ENCODE assay signal across 16 cellular contexts in genomic region chr9:104746285-104746684, GRCh38. TPM values are rescaled to one million over a fixed set of nuclear protein-coding genes. Genes with fewer than 3 reads are reported as not detected.
DNase-seq lines count a peak whose midpoint lies in the region; ATAC-seq, FAIRE-seq and TF ChIP-seq lines count a peak whose summit lies in the region.
"Had no signal": no experiment of that assay in that cellular context is flagged by ENCODE, and none has a peak within 500 bp of the region (broad histone marks: within the 10 kb centered on the region; RNA-seq: fewer than 3 reads in every experiment).

No MANE protein-coding gene starts in this region.

- no peak for TF ChIP-seq POLR2A in A549 (IDR thresholded peaks at IDR 0.05; ENCODE audit: low read length)

- H3K36me3 ChIP-seq in CD8-positive, alpha-beta T cell (ENCODE audit: insufficient read depth, low read length) = no peaks in the 10 kb centered on the region
- H3K36me3 ChIP-seq in PC-9 (ENCODE audit: low read depth) (peaks cover 6% of the 10 kb centered on the region; the same call in 1 of the 2 replicates), hepatocyte (replicated peaks; ENCODE audit: insufficient read depth, low read depth) (no peaks in the 10 kb centered on the region), tibial artery (no peaks in the 10 kb centered on the region)
- H3K36me3 ChIP-seq: right atrium auricular region had no signal

- H3K36me3 Mint-ChIP-seq in CD8-positive, alpha-beta T cell = peaks cover 12% of the 10 kb centered on the region

- intact Hi-C loops in CD8-positive, alpha-beta T cell (cut with DNase I, micrococcal nuclease) = loop anchor here (2.0 to 5.0 kb wide), 6 partner anchors 221 to 651 kb away; partner anchors contain the start of genes SLC44A1 (in 2 of the 2) and SMC2 (in 1 of the 2)
- intact Hi-C loops in PC-9 (cut with micrococcal nuclease; ENCODE audit: unreplicated experiment) (loop anchor here (5.0 to 10.0 kb wide), 2 partner anchors 654 to 949 kb away; partner anchors contain the start of genes SMC2 and TMEM38B), tibial artery (cut with DNase I; ENCODE audit: low total_unique reads) (loop anchor here (10.0 kb wide), 1 partner anchor 651 kb away; the partner anchor contains the start of gene SMC2), sciatic nerve (cut with DNase I) (no loop called here)

- POLR2A ChIA-PET in A549 (lab: Yijun Ruan, JAX) = interaction anchor here (1.2 kb wide), 1 partner anchor 653 kb away, joined by 3 read pairs; no protein-coding TSS in a partner anchor
- POLR2A ChIA-PET in CD8-positive, alpha-beta T cell (lab: Charles Lee) = interaction anchor here (2.8 to 4.3 kb wide), 2 partner anchors 16 to 652 kb away, joined by 16 to 24 read pairs; partner anchors contain the start of genes NIPSNAP3B and SMC2
- POLR2A ChIA-PET in PC-9 (lab: Charles Lee; ENCODE audit: unreplicated experiment) = no interaction called here

- TF ChIP-seq CTCF in A549 (IDR thresholded peaks at IDR 0.05) (no peak), PC-9 (conservative IDR thresholded peaks at IDR 0.05) (no peak), hepatocyte (IDR thresholded peaks at IDR 0.05; ENCODE audit: poor library complexity) (no peak), tibial artery (IDR thresholded peaks at IDR 0.05) (no peak)
- TF ChIP-seq CTCF in CD8-positive, alpha-beta T cell (IDR thresholded peaks at IDR 0.05) = no peak

- H2AFZ ChIP-seq in PC-9 (no peak overlapping the region), hepatocyte (no peak overlapping the region)

- H3K27ac ChIP-seq in A549 (no peak overlapping the region), PC-9 (no peak overlapping the region), hepatocyte (no peak overlapping the region), tibial artery (no peak overlapping the region)
- no peak overlapping the region for H3K27ac ChIP-seq in CD8-positive, alpha-beta T cell (ENCODE audit: low read depth, low read length)

- H4K20me1 ChIP-seq in PC-9 (ENCODE audit: insufficient read depth) (no peaks in the 10 kb centered on the region), hepatocyte (ENCODE audit: insufficient read depth, poor library complexity, severe bottlenecking) (no peaks in the 10 kb centered on the region)

- H3K27me3 Mint-ChIP-seq in CD8-positive, alpha-beta T cell (ENCODE audit: low read depth) = no peaks in the 10 kb centered on the region
- H3K27me3 Mint-ChIP-seq: activated naive CD4-positive, alpha-beta T cell treated with anti-CD3 and anti-CD28 coated beads, Interleukin-2, amount 10 ng/mL, durations not matched to agents 7 days and 5 days had no signal

- H3K4me1 ChIP-seq in A549 = peaks cover 13% of the 10 kb centered on the region; the same call in 2 of the 3 replicates
- peaks cover 6% of the 10 kb centered on the region for H3K4me1 ChIP-seq in CD8-positive, alpha-beta T cell (ENCODE audit: insufficient read depth, low read length)
- peaks cover 19% of the 10 kb centered on the region for H3K4me1 ChIP-seq in PC-9 (replicated peaks; ENCODE audit: insufficient read depth)
- peaks cover 11% of the 10 kb centered on the region for H3K4me1 ChIP-seq in hepatocyte (ENCODE audit: insufficient read depth)
- peaks cover 0 to 24% (median 6%) of the 10 kb centered on the region in 4 donors for H3K4me1 ChIP-seq in tibial artery

- 87% methylated on average over 2 of the region's 2 CpGs for WGBS in A549 (ENCODE audit: missing lambda C conversion rate)
- WGBS in hepatocyte (ENCODE audit: low lambda C conversion rate, missing lambda C conversion rate) = 75% methylated on average over 2 of the region's 2 CpGs

- H3K9me3 ChIP-seq in A549 = no peaks in the 10 kb centered on the region
- no peaks in the 10 kb centered on the region for H3K9me3 ChIP-seq in CD8-positive, alpha-beta T cell (ENCODE audit: low read length)
- no peaks in the 10 kb centered on the region for H3K9me3 ChIP-seq in PC-9 (ENCODE audit: insufficient read depth, low read depth)
- no peaks in the 10 kb centered on the region for H3K9me3 ChIP-seq in hepatocyte (ENCODE audit: low read depth)
- no peaks in the 10 kb centered on the region for H3K9me3 ChIP-seq in tibial artery
- H3K9me3 ChIP-seq: lower lobe of right lung, right atrium auricular region had no signal

- peaks cover 13% of the 10 kb centered on the region; the same call in 1 of the 2 replicates for H3K79me2 ChIP-seq in PC-9 (ENCODE audit: low read depth)
- H3K79me2 ChIP-seq in hepatocyte = peaks cover 23% of the 10 kb centered on the region

- no peaks in the 10 kb centered on the region for H3K9me3 Mint-ChIP-seq in CD8-positive, alpha-beta T cell
- H3K9me3 Mint-ChIP-seq: activated naive CD4-positive, alpha-beta T cell treated with anti-CD3 and anti-CD28 coated beads, Interleukin-2, amount 10 ng/mL, durations not matched to agents 7 days and 5 days had no signal

- CTCF ChIA-PET in A549 (lab: Yijun Ruan, JAX) (interaction anchor here (0.6 to 1.1 kb wide), 2 partner anchors 22 to 686 kb away, joined by 3 read pairs; no protein-coding TSS in a partner anchor), PC-9 (lab: Charles Lee) (interaction anchor here (0.7 kb wide), 1 partner anchor 9 kb away, joined by 4 read pairs; no protein-coding TSS in a partner anchor)
- CTCF ChIA-PET in CD8-positive, alpha-beta T cell (lab: Charles Lee) = no interaction called here

- no peaks in the 10 kb centered on the region for H3K27me3 ChIP-seq in CD8-positive, alpha-beta T cell (ENCODE audit: insufficient read depth, low read length)
- H3K27me3 ChIP-seq in PC-9 (ENCODE audit: insufficient read depth, low read depth) = no peaks in the 10 kb centered on the region
- H3K27me3 ChIP-seq in hepatocyte = no peaks in the 10 kb centered on the region
- no peaks in the 10 kb centered on the region for H3K27me3 ChIP-seq in tibial artery
- H3K27me3 ChIP-seq: right atrium auricular region had no signal

- peak overlapping the region; percentile 85 for H3K4me2 ChIP-seq in A549
- peak overlapping the region; percentile 97 for H3K4me2 ChIP-seq in PC-9
- peak overlapping the region; percentile 84 for H3K4me2 ChIP-seq in hepatocyte

- H3K27ac Mint-ChIP-seq in CD8-positive, alpha-beta T cell = no peak overlapping the region

- H3K4me3 Mint-ChIP-seq in CD8-positive, alpha-beta T cell = peak overlapping the region; percentile 33

- H3K9me2 ChIP-seq in PC-9 (ENCODE audit: insufficient read depth) (no peaks in the 10 kb centered on the region), hepatocyte (replicated peaks; ENCODE audit: insufficient read depth) (no peaks in the 10 kb centered on the region)

- no TSS peak for BruUV-seq in PC-9 (replicated peaks; lab: Mats Ljungman, UMichigan)

- H3K4me3 ChIP-seq in A549 (no peak overlapping the region), PC-9 (peak overlapping the region; percentile 94; the same call in 1 of the 2 replicates), hepatocyte (no peak overlapping the region), tibial artery (no peak overlapping the region)
- no peak overlapping the region for H3K4me3 ChIP-seq in CD8-positive, alpha-beta T cell (ENCODE audit: low read depth, low read length)

- peaks cover 20% of the 10 kb centered on the region for H3K4me1 Mint-ChIP-seq in CD8-positive, alpha-beta T cell (ENCODE audit: low read depth)

- no peak for TF ChIP-seq EP300 in A549 (IDR thresholded peaks at IDR 0.05)

- no peak for DNase-seq in A549 (ENCODE audit: low read depth in 1 of 2, low spot score in 1 of 2)
- no peak for DNase-seq in CD8-positive, alpha-beta T cell
- no peak for DNase-seq in PC-9
- DNase-seq in hepatocyte (ENCODE audit: low spot score) = no peak
- no peak for DNase-seq in tibial artery
- no peak for DNase-seq in sciatic nerve (ENCODE audit: low spot score)
- DNase-seq: activated naive CD4-positive, alpha-beta T cell treated with anti-CD3 and anti-CD28 coated beads, Interleukin-2, amount 10 ng/mL, durations not matched to agents 7 days and 5 days; central memory CD4-positive, alpha-beta T cell; lower lobe of right lung; NCI-H187; NCI-H510A had no signal

- no peak for FAIRE-seq in A549 (lab: Jason Lieb, UNC)

- no peak for ATAC-seq in A549
- no peak for ATAC-seq in CD8-positive, alpha-beta T cell
- ATAC-seq in HG03342 (IDR thresholded peaks at IDR 0.05; ENCODE audit: unreplicated experiment) = no peak
- ATAC-seq in HG03039 (IDR thresholded peaks at IDR 0.05; ENCODE audit: unreplicated experiment) = no peak
- ATAC-seq in sciatic nerve = no peak
- ATAC-seq: lower lobe of right lung had no signal

- no peaks in the 10 kb centered on the region for H3F3A ChIP-seq in PC-9 (ENCODE audit: insufficient read depth, low read depth)

- no peak for TF ChIP-seq RAD21 in A549 (conservative IDR thresholded peaks at IDR 0.05 in 1 of 2, IDR thresholded peaks at IDR 0.05 in 1 of 2)

TF ChIP-seq in A549, 52 proteins besides CTCF, POLR2A, EP300 and RAD21 (continues in another document):
- no peak for TF ChIP-seq KDM1A (IDR thresholded peaks at IDR 0.05; ENCODE audit: low read depth)

RNA-seq across cellular contexts. Expression of gene NIPSNAP3A, which starts 1.2 kb away (rescaled TPM):
- 33.5 and 34.5 TPM in 2 replicates for polyA plus RNA-seq in A549 (2011; rRNA removed)
- polyA plus RNA-seq in A549 (2012; cell fraction: cytosol; rRNA removed) = 8.5 and 10.6 TPM in 2 replicates
- polyA plus RNA-seq in A549 (2012; cell fraction: nucleus; rRNA removed) = 4.3 and 6.7 TPM in 2 replicates
- 19.3 to 20.8 TPM (median 20.1 TPM) in 3 replicates for polyA plus RNA-seq in A549 (2017; fragmentation: RNase III; extraction: RNeasy Plus Mini Kit Qiagen cat#74134 plus additional on column Dnase treatment)
- 5.3 and 7.1 TPM in 2 replicates for polyA minus RNA-seq in A549 (2011; rRNA and poly(A)+ RNA removed)
- total RNA-seq in CD8-positive, alpha-beta T cell = 1 to 10 TPM; 9.2 to 9.5 TPM
- 19.8 and 21.4 TPM in 2 replicates for total RNA-seq in PC-9 (2021)
- 44.4 and 47.8 TPM in 2 replicates for total RNA-seq in hepatocyte
- 31.8 and 37.3 TPM in 2 replicates for polyA plus RNA-seq in hepatocyte
- 28.9 TPM for total RNA-seq in sciatic nerve

RNA-seq across cellular contexts. Expression of gene NIPSNAP3B, which starts 17.6 kb away (rescaled TPM):
- polyA plus RNA-seq in A549 (2011; rRNA removed) = 2.9 and 3.4 TPM in 2 replicates
- 0.38 and 0.62 TPM in 2 replicates for polyA plus RNA-seq in A549 (2012; cell fraction: cytosol; rRNA removed)
- 0.38 and 0.91 TPM in 2 replicates for polyA plus RNA-seq in A549 (2012; cell fraction: nucleus; rRNA removed)
- polyA plus RNA-seq in A549 (2017; fragmentation: RNase III; extraction: RNeasy Plus Mini Kit Qiagen cat#74134 plus additional on column Dnase treatment) = 1.00 to 2.0 TPM (median 1.7 TPM) in 3 replicates
- 0.73 and 1.2 TPM in 2 replicates for polyA minus RNA-seq in A549 (2011; rRNA and poly(A)+ RNA removed)
- under 1 TPM; 0.16 to 0.39 TPM for total RNA-seq in CD8-positive, alpha-beta T cell
- total RNA-seq in PC-9 (2021) = 3.1 and 4.1 TPM in 2 replicates
- 2.0 and 2.8 TPM in 2 replicates for total RNA-seq in hepatocyte
- polyA plus RNA-seq in hepatocyte = 1.8 and 3.3 TPM in 2 replicates
- total RNA-seq in sciatic nerve = 5.7 TPM

RNA-seq across cellular contexts. Expression of gene OR13D1, which starts 52.0 kb away (rescaled TPM):
- not detected in 2 replicates for polyA plus RNA-seq in A549 (2011; rRNA removed)
- not detected in 2 replicates for polyA plus RNA-seq in A549 (2012; cell fraction: cytosol; rRNA removed)
- polyA plus RNA-seq in A549 (2012; cell fraction: nucleus; rRNA removed) = not detected in 2 replicates
- not detected in 3 replicates for polyA plus RNA-seq in A549 (2017; fragmentation: RNase III; extraction: RNeasy Plus Mini Kit Qiagen cat#74134 plus additional on column Dnase treatment)
- polyA minus RNA-seq in A549 (2011; rRNA and poly(A)+ RNA removed) = not detected in 2 replicates
- not detected for total RNA-seq in CD8-positive, alpha-beta T cell
- total RNA-seq in PC-9 (2021) = not detected in 2 replicates
- total RNA-seq in hepatocyte = not detected in 2 replicates
- not detected in 2 replicates for polyA plus RNA-seq in hepatocyte
- not detected for total RNA-seq in sciatic nerve
- total RNA-seq: activated CD8-positive, alpha-beta memory T cell treated with anti-CD3 and anti-CD28 coated beads for 36 hours; lower lobe of right lung; right atrium auricular region; temporal lobe had no signal
